8 cellular contexts compared by ENCODE assay signal in the genomic region with DNA sequence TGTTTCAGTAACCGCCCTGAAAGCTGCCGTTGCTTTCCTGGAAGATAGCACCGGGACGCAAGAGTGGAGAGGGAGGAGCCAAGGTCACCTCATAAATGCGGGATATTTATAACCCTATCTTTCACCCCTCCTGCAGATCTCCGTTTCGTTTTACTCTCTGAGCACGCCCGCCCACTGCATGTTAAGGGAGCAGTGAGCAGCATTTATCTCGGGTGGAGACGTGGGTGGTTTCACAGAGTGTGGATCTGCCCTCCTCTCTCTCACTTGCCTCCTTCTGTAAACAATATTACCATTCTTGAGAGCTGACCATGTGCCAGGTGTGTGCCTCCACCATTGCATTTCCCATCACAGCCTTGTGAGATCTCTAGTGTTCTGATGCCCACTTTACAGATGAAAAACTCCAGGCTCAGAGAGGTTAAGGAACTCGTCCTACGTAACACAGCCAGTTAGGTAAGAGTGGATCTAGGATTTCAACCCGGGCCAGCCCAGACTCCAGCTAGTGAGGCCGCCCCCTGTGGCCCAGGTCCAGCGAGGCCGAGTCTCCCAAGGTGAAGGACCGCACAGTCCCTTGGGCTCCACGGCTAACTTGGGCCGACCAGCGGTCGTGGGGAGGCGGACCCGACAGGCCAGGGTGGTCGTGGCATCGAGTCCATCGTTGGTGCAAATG. TPM values are rescaled to one million over a fixed set of nuclear protein-coding genes. Genes with fewer than 3 reads are reported as not detected.
DNase-seq lines count a peak whose midpoint lies in the region; ATAC-seq, FAIRE-seq and TF ChIP-seq lines count a peak whose summit lies in the region.

No MANE protein-coding gene starts in this region.

- 24% methylated on average over 27 of the region's 27 CpGs for WGBS in hepatocyte (ENCODE audit: low lambda C conversion rate, missing lambda C conversion rate)

- H3K9me2 ChIP-seq in hepatocyte (replicated peaks; ENCODE audit: insufficient read depth): no peaks in the 10 kb centered on the region

- H3K27ac ChIP-seq in hepatocyte (peak overlapping the region; percentile 96), rectal smooth muscle tissue (ENCODE audit: low read depth, low read length) (peak overlapping the region; percentile 100)

- no peaks in the 10 kb centered on the region for H4K20me1 ChIP-seq in hepatocyte (ENCODE audit: insufficient read depth, poor library complexity, severe bottlenecking)

- no peaks in the 10 kb centered on the region for H3K27me3 ChIP-seq in adipocyte (replicated peaks; ENCODE audit: control insufficient read depth, insufficient read depth, low read length)
- no peaks in the 10 kb centered on the region for H3K27me3 ChIP-seq in hepatocyte
- no peaks in the 10 kb centered on the region for H3K27me3 ChIP-seq in rectal smooth muscle tissue (ENCODE audit: control insufficient read depth, insufficient read depth, low read length)

- peak overlapping the region; percentile 80 for H3K4me2 ChIP-seq in hepatocyte

- peak; percentile 44 for ATAC-seq in HG02938 (IDR thresholded peaks at IDR 0.05; ENCODE audit: unreplicated experiment)

- peaks cover 19% of the 10 kb centered on the region for H3K79me2 ChIP-seq in hepatocyte

- H2AFZ ChIP-seq in hepatocyte: peak overlapping the region; percentile 53

- DNase-seq in ACHN (peak; percentile 82), GM18507 (ENCODE audit: extremely low spot score, insufficient read length, low read depth) (peak; percentile 28), NCI-H526 treated with DMSO at 0.1 percent for 48 hours (lab: John Stamatoyannopoulos, UW) (peak; percentile 67), adipocyte (ENCODE audit: low read depth) (no peak), hepatocyte (ENCODE audit: low spot score) (peak; percentile 92), NCI-H1048 (lab: John Stamatoyannopoulos, UW) (no peak)

- in situ Hi-C loops in ACHN (cut with HindIII; ENCODE audit: low pct_ligation_motif_present, low pct_unique_long_range_greater_than_20kb, low sequenced_read_pairs): no loop called here

- peak; percentile 3 for TF ChIP-seq CTCF in hepatocyte (IDR thresholded peaks at IDR 0.05; ENCODE audit: poor library complexity)

- H3K9me3 ChIP-seq in adipocyte (ENCODE audit: control insufficient read depth, low read length): no peaks in the 10 kb centered on the region
- H3K9me3 ChIP-seq in hepatocyte (ENCODE audit: low read depth): no peaks in the 10 kb centered on the region

- H3K4me3 ChIP-seq in adipocyte (ENCODE audit: low read length) (peak overlapping the region; percentile 73), hepatocyte (no peak overlapping the region), rectal smooth muscle tissue (ENCODE audit: low read length) (peak overlapping the region; percentile 79)

- H3K36me3 ChIP-seq in adipocyte (ENCODE audit: control insufficient read depth, insufficient read depth, low read length, severe bottlenecking): no peaks in the 10 kb centered on the region
- H3K36me3 ChIP-seq in hepatocyte (replicated peaks; ENCODE audit: insufficient read depth, low read depth): no peaks in the 10 kb centered on the region
- H3K36me3 ChIP-seq in rectal smooth muscle tissue (ENCODE audit: control insufficient read depth, insufficient read depth, low read length): no peaks in the 10 kb centered on the region

- H3K4me1 ChIP-seq in adipocyte (ENCODE audit: control insufficient read depth, insufficient read depth, low read length): peaks cover 20% of the 10 kb centered on the region
- H3K4me1 ChIP-seq in hepatocyte (ENCODE audit: insufficient read depth): peaks cover 20% of the 10 kb centered on the region
- H3K4me1 ChIP-seq in rectal smooth muscle tissue (ENCODE audit: control insufficient read depth, insufficient read depth, low read length): peaks cover 16% of the 10 kb centered on the region

- FAIRE-seq in GM18507 (lab: Jason Lieb, UNC): peak; percentile 86

- peak overlapping the region; percentile 76 for H3K9ac ChIP-seq in adipocyte (ENCODE audit: low read length)
- H3K9ac ChIP-seq in rectal smooth muscle tissue (ENCODE audit: low read length): peak overlapping the region; percentile 16

RNA-seq across cellular contexts. Expression of gene SEMA4B, which starts 16.9 kb away (rescaled TPM):
- 19.2 and 27.8 TPM in 2 replicates for total RNA-seq in hepatocyte
- polyA plus RNA-seq in hepatocyte: 43.5 and 47.9 TPM in 2 replicates

RNA-seq across cellular contexts. Expression of gene CIB1, which starts 49.5 kb away (rescaled TPM):
- total RNA-seq in hepatocyte: 49.6 and 53.3 TPM in 2 replicates
- 161 and 163 TPM in 2 replicates for polyA plus RNA-seq in hepatocyte

RNA-seq across cellular contexts. Expression of gene GDPGP1, which starts 49.8 kb away (rescaled TPM):
- total RNA-seq in hepatocyte: 5.1 and 6.8 TPM in 2 replicates
- polyA plus RNA-seq in hepatocyte: 0.56 and 1.7 TPM in 2 replicates

Comparison
In these comparisons a context has a peak if more than half of its experiments do, and no peak if none do; other contexts are left out.
1. DNase-seq: peak in ACHN (single experiment), GM18507 (single experiment), NCI-H526 treated with DMSO at 0.1 percent for 48 hours (single experiment) and hepatocyte (single experiment); none in adipocyte (single experiment) and NCI-H1048 (single experiment).